ENCODE assay signal across 9 cellular contexts in the genomic region with DNA sequence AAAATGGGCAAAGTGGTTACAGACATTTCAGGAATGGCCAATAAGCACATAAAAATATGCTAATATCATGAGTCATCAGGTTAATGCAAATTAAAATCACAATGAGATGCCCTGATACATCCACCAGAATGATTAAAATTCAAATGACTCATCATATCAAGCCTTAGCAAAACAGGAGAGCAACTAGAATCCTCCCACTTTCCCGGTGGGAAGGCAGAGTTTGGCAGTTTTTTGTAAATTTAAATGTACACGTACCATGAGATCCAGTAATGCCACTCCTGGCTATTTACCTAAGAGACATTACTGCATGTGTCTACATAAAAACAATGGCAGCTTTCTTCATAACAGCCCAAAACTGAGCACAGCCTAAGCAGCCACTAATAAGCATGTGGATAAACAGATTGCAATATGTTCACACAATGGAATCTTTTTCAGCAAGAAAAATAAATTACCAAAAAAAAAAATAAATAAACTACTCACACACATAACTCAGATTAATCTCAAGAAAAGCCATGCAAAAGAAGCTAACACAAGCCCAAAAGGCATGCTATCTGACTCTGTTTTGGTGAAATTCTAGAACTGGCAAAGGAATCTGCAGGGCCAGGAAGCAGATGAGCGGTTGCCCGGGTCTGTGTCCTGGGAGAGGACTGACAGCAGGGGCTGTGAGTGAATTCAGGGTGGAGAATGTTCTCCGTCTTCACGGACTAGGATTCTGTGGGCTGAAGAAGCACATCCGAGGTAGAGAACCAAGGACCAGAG. TPM values are rescaled to one million over a fixed set of nuclear protein-coding genes. Genes with fewer than 3 reads are reported as not detected.
A peak's percentile ranks its signal among the peaks of the same experiment; 100 is the strongest.
DNase-seq lines count a peak whose midpoint lies in the region; ATAC-seq and TF ChIP-seq lines count a peak whose summit lies in the region.
"Had no signal": no experiment of that assay in that cellular context is flagged by ENCODE, and none has a peak within 500 bp of the region (broad histone marks: within the 10 kb centered on the region; RNA-seq: fewer than 3 reads in every experiment).

No MANE protein-coding gene starts in this region.

- peaks cover 10% of the 10 kb centered on the region for H3K36me3 Mint-ChIP-seq in WTC11

- TF ChIP-seq CTCF in right atrium auricular region (IDR thresholded peaks at IDR 0.05), result no peak
- no peak for TF ChIP-seq CTCF in WTC11 (IDR thresholded peaks at IDR 0.05)

- H3K9ac ChIP-seq in iPS-20b (ENCODE audit: low read depth, low read length), result peak overlapping the region; percentile 30; the same call in 1 of the 2 replicates

- intact Hi-C loops in cardiac septum (cut with DNase I), result loop anchor here (5.0 kb wide), 1 partner anchor 44 kb away; no protein-coding TSS in a partner anchor

- H3K9me3 Mint-ChIP-seq in WTC11, result peaks cover 13% of the 10 kb centered on the region

- DNase-seq in right atrium auricular region (ENCODE audit: low spot score) (no peak), cardiac septum (ENCODE audit: low spot score) (no peak), WTC11 (ENCODE audit: low spot score) (no peak), globus pallidus (ENCODE audit: low spot score) (no peak), HPDE6-E6E7 (ENCODE audit: extremely low spot score) (no peak)
- DNase-seq in activated effector memory CD4-positive, alpha-beta T cell treated with anti-CD3 and anti-CD28 coated beads, Interleukin-2, amount 50 U/mL, for 16 hours, result no peak

- H3K4me3 Mint-ChIP-seq in WTC11, result no peak overlapping the region

- peak overlapping the region; percentile 10 to 33 for H3K27ac ChIP-seq in right atrium auricular region
- peak overlapping the region; percentile 44 for H3K27ac ChIP-seq in iPS-20b (ENCODE audit: low read length)

- peaks cover 0 to 9% of the 10 kb centered on the region in 2 donors for H3K9me3 ChIP-seq in right atrium auricular region
- peaks cover 10% of the 10 kb centered on the region; the same call in 1 of the 2 replicates for H3K9me3 ChIP-seq in iPS-20b (ENCODE audit: insufficient read depth, low read depth, low read length)

- no peaks in the 10 kb centered on the region for H3K27me3 ChIP-seq in right atrium auricular region
- no peaks in the 10 kb centered on the region for H3K27me3 ChIP-seq in iPS-20b (ENCODE audit: insufficient read depth, low read length)

- POLR2A ChIA-PET in WTC11 (lab: Charles Lee), result no interaction called here

- ATAC-seq in WTC11 (peak; percentile 61; the same call in 1 of the 2 replicates), HG02610 (IDR thresholded peaks at IDR 0.05; ENCODE audit: unreplicated experiment) (no peak)

- no peaks in the 10 kb centered on the region for H3K27me3 Mint-ChIP-seq in WTC11 (ENCODE audit: low read depth)

- peaks cover 60% of the 10 kb centered on the region for H3K4me1 Mint-ChIP-seq in WTC11

- no peaks in the 10 kb centered on the region for H3K36me3 ChIP-seq in right atrium auricular region
- no peaks in the 10 kb centered on the region for H3K36me3 ChIP-seq in iPS-20b (ENCODE audit: insufficient read depth, low read depth, low read length)

- no peak overlapping the region for H3K4me3 ChIP-seq in right atrium auricular region
- H3K4me3 ChIP-seq in iPS-20b (ENCODE audit: low read length), result no peak overlapping the region

- H3K4me1 ChIP-seq in right atrium auricular region (peaks cover 0 to 29% of the 10 kb centered on the region in 2 donors), iPS-20b (ENCODE audit: insufficient read depth, low read length) (peaks cover 30% of the 10 kb centered on the region)

- peak overlapping the region; percentile 59 for H3K27ac Mint-ChIP-seq in WTC11

- CTCF ChIA-PET in WTC11 (lab: Charles Lee), result interaction anchor here (0.7 to 1.7 kb wide), 4 partner anchors 15 to 49 kb away, joined by 3 to 5 read pairs (median 4); a partner anchor contains a TSS

TF ChIP-seq in WTC11, 78 proteins besides CTCF, POLR2A, EP300 and RAD21:
- TF ChIP-seq IRF2 (CRISPR knock-in tag; IDR thresholded peaks at IDR 0.05; ENCODE audit: borderline replicate concordance, low read depth), result no peak
- TF ChIP-seq SOX15 (CRISPR knock-in tag; IDR thresholded peaks at IDR 0.05), result no peak
- no peak for TF ChIP-seq GTF2I (CRISPR knock-in tag; conservative IDR thresholded peaks at IDR 0.05)
- TF ChIP-seq EMX1 (CRISPR knock-in tag; IDR thresholded peaks at IDR 0.05), result no peak
- TF ChIP-seq ETV6 (CRISPR knock-in tag; IDR thresholded peaks at IDR 0.05), result no peak
- no peak for TF ChIP-seq JAZF1 (CRISPR knock-in tag; IDR thresholded peaks at IDR 0.05)
- TF ChIP-seq, protein P1, sequence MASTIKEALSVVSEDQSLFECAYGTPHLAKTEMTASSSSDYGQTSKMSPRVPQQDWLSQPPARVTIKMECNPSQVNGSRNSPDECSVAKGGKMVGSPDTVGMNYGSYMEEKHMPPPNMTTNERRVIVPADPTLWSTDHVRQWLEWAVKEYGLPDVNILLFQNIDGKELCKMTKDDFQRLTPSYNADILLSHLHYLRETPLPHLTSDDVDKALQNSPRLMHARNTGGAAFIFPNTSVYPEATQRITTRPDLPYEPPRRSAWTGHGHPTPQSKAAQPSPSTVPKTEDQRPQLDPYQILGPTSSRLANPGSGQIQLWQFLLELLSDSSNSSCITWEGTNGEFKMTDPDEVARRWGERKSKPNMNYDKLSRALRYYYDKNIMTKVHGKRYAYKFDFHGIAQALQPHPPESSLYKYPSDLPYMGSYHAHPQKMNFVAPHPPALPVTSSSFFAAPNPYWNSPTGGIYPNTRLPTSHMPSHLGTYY (CRISPR knock-in tag; IDR thresholded peaks at IDR 0.05), result no peak
- TF ChIP-seq SP1 (CRISPR knock-in tag; conservative IDR thresholded peaks at IDR 0.05), result no peak
- no peak for TF ChIP-seq ZNF423 (CRISPR knock-in tag; IDR thresholded peaks at IDR 0.05)
- TF ChIP-seq ZNF219 (CRISPR knock-in tag; IDR thresholded peaks at IDR 0.05; ENCODE audit: borderline replicate concordance), result no peak
- no peak for TF ChIP-seq ZNF263 (CRISPR knock-in tag; IDR thresholded peaks at IDR 0.05; ENCODE audit: low read depth)
- TF ChIP-seq, protein P2, sequence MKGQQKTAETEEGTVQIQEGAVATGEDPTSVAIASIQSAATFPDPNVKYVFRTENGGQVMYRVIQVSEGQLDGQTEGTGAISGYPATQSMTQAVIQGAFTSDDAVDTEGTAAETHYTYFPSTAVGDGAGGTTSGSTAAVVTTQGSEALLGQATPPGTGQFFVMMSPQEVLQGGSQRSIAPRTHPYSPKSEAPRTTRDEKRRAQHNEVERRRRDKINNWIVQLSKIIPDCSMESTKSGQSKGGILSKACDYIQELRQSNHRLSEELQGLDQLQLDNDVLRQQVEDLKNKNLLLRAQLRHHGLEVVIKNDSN (CRISPR knock-in tag; IDR thresholded peaks at IDR 0.05), result no peak
- TF ChIP-seq, protein P3, sequence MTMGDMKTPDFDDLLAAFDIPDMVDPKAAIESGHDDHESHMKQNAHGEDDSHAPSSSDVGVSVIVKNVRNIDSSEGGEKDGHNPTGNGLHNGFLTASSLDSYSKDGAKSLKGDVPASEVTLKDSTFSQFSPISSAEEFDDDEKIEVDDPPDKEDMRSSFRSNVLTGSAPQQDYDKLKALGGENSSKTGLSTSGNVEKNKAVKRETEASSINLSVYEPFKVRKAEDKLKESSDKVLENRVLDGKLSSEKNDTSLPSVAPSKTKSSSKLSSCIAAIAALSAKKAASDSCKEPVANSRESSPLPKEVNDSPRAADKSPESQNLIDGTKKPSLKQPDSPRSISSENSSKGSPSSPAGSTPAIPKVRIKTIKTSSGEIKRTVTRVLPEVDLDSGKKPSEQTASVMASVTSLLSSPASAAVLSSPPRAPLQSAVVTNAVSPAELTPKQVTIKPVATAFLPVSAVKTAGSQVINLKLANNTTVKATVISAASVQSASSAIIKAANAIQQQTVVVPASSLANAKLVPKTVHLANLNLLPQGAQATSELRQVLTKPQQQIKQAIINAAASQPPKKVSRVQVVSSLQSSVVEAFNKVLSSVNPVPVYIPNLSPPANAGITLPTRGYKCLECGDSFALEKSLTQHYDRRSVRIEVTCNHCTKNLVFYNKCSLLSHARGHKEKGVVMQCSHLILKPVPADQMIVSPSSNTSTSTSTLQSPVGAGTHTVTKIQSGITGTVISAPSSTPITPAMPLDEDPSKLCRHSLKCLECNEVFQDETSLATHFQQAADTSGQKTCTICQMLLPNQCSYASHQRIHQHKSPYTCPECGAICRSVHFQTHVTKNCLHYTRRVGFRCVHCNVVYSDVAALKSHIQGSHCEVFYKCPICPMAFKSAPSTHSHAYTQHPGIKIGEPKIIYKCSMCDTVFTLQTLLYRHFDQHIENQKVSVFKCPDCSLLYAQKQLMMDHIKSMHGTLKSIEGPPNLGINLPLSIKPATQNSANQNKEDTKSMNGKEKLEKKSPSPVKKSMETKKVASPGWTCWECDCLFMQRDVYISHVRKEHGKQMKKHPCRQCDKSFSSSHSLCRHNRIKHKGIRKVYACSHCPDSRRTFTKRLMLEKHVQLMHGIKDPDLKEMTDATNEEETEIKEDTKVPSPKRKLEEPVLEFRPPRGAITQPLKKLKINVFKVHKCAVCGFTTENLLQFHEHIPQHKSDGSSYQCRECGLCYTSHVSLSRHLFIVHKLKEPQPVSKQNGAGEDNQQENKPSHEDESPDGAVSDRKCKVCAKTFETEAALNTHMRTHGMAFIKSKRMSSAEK (CRISPR knock-in tag; IDR thresholded peaks at IDR 0.05; ENCODE audit: borderline replicate concordance), result no peak
- TF ChIP-seq, protein P4, sequence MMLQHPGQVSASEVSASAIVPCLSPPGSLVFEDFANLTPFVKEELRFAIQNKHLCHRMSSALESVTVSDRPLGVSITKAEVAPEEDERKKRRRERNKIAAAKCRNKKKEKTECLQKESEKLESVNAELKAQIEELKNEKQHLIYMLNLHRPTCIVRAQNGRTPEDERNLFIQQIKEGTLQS (CRISPR knock-in tag; conservative IDR thresholded peaks at IDR 0.05), result no peak
- TF ChIP-seq, protein P5, sequence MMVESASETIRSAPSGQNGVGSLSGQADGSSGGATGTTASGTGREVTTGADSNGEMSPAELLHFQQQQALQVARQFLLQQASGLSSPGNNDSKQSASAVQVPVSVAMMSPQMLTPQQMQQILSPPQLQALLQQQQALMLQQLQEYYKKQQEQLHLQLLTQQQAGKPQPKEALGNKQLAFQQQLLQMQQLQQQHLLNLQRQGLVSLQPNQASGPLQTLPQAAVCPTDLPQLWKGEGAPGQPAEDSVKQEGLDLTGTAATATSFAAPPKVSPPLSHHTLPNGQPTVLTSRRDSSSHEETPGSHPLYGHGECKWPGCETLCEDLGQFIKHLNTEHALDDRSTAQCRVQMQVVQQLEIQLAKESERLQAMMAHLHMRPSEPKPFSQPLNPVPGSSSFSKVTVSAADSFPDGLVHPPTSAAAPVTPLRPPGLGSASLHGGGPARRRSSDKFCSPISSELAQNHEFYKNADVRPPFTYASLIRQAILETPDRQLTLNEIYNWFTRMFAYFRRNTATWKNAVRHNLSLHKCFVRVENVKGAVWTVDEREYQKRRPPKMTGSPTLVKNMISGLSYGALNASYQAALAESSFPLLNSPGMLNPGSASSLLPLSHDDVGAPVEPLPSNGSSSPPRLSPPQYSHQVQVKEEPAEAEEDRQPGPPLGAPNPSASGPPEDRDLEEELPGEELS (CRISPR knock-in tag; IDR thresholded peaks at IDR 0.05), result no peak

RNA-seq across cellular contexts. Expression of a gene that starts 48.8 kb away (rescaled TPM):
- total RNA-seq in right atrium auricular region, result 10 to 100 TPM; 16.2 to 27.2 TPM
- total RNA-seq in cardiac septum, result 8.7 TPM
- 17.6 to 23.6 TPM (median 18.0 TPM) in 3 replicates for total RNA-seq in WTC11 (2021)
- total RNA-seq: OCI-LY7 had no signal
